Comparison of ENCODE assay signal across 19 cellular contexts in the genomic region with DNA sequence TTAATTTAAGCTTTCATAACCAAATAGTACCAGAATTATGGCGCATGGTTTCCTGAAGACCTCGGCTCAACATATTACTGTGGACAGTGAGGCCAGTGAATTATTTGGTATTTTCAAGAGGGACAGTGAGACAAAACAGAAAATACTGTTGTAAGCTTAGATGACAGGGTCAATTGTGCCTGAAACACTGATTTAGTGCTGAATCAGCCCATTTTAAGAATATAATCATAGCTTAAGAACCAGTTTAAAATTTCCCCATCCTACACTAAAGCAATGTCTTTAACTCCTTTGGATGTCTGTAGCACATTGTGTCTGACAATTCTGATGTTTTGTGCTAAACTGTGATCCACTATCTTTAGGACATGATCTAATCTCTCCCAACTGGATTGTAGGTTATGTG. TPM values are rescaled to one million over a fixed set of nuclear protein-coding genes. Genes with fewer than 3 reads are reported as not detected.
DNase-seq lines count a peak whose midpoint lies in the region; ATAC-seq and TF ChIP-seq lines count a peak whose summit lies in the region.
"Had no signal": no experiment of that assay in that cellular context is flagged by ENCODE, and none has a peak within 500 bp of the region (broad histone marks: within the 10 kb centered on the region; RNA-seq: fewer than 3 reads in every experiment).

No MANE protein-coding gene starts in this region.

- H4K20me1 ChIP-seq in GM23338 (replicated peaks; ENCODE audit: insufficient read depth) = peaks cover 17% of the 10 kb centered on the region

- no peaks in the 10 kb centered on the region for H3K36me3 ChIP-seq in CD4-positive, CD25-positive, alpha-beta regulatory T cell (ENCODE audit: control insufficient read depth, insufficient read depth, low read length)
- H3K36me3 ChIP-seq in GM23338 (ENCODE audit: insufficient read depth) (no peaks in the 10 kb centered on the region), gastrocnemius medialis (no peaks in the 10 kb centered on the region)
- H3K36me3 ChIP-seq: neutrophil, thoracic aorta, WERI-Rb-1 had no signal

- CTCF ChIA-PET in activated CD4-positive, alpha-beta memory T cell treated with anti-CD3 and anti-CD28 coated beads, Interleukin-2, amount 10 ng/mL, durations not matched to agents 7 days and 5 days (lab: Charles Lee) = interaction anchor here (1.2 kb wide), 1 partner anchor 30 kb away, joined by 5 read pairs; no protein-coding TSS in a partner anchor

- H3K4me3 ChIP-seq in CD4-positive, CD25-positive, alpha-beta regulatory T cell (ENCODE audit: low read depth, low read length) = peak overlapping the region; percentile 2
- no peak overlapping the region; the same call in 1 of the 2 replicates for H3K4me3 ChIP-seq in GM23338
- H3K4me3 ChIP-seq in epithelial cell of esophagus (ENCODE audit: low read length) = peak overlapping the region; percentile 0
- H3K4me3 ChIP-seq in gastrocnemius medialis = peak overlapping the region in 1 of 4 donors; percentile 6
- no peak overlapping the region for H3K4me3 ChIP-seq in foreskin fibroblast (ENCODE audit: low read depth in 1 of 2, low read length in 2 of 2)
- H3K4me3 ChIP-seq: GM23248, thoracic aorta had no signal

- in situ Hi-C loops in gastrocnemius medialis (cut with MboI; ENCODE audit: low sequenced_read_pairs in 4 of 4) = no loop called here

- peak overlapping the region; percentile 56 for H3K4me2 ChIP-seq in GM23338

- H2AFZ ChIP-seq in GM23338 = no peak overlapping the region
- H2AFZ ChIP-seq: GM23248 had no signal

- no peaks in the 10 kb centered on the region for H3K36me3 Mint-ChIP-seq in CD4-positive, CD25-positive, alpha-beta regulatory T cell
- 0 out of 3 replicates have a peak, but pooled peaks cover 3% of the 10 kb centered on the region for H3K36me3 Mint-ChIP-seq in GM23338 (ENCODE audit: low read depth)
- no peaks in the 10 kb centered on the region for H3K36me3 Mint-ChIP-seq in activated CD4-positive, alpha-beta memory T cell treated with anti-CD3 and anti-CD28 coated beads, Interleukin-2, amount 10 ng/mL, durations not matched to agents 7 days and 5 days (ENCODE audit: low read depth)

- H3K27ac ChIP-seq in CD4-positive, CD25-positive, alpha-beta regulatory T cell (ENCODE audit: insufficient read depth, low read length, poor library complexity, severe bottlenecking) = no peak overlapping the region
- H3K27ac ChIP-seq in GM23338 (ENCODE audit: low read depth) (no peak overlapping the region), gastrocnemius medialis (peak overlapping the region; percentile 20 to 92 (median 56))
- H3K27ac ChIP-seq: GM23248, neutrophil, thoracic aorta, WERI-Rb-1 had no signal

- no peak for ATAC-seq in CD4-positive, CD25-positive, alpha-beta regulatory T cell (ENCODE audit: low read depth in 2 of 2)
- no peak for ATAC-seq in GM23338
- no peak for ATAC-seq in gastrocnemius medialis

- H3K9me3 Mint-ChIP-seq in CD4-positive, CD25-positive, alpha-beta regulatory T cell = no peaks in the 10 kb centered on the region
- H3K9me3 Mint-ChIP-seq in GM23338 = no peaks in the 10 kb centered on the region
- H3K9me3 Mint-ChIP-seq in activated CD4-positive, alpha-beta memory T cell treated with anti-CD3 and anti-CD28 coated beads, Interleukin-2, amount 10 ng/mL, durations not matched to agents 7 days and 5 days = no peaks in the 10 kb centered on the region
- H3K9me3 Mint-ChIP-seq: activated naive CD4-positive, alpha-beta T cell treated with anti-CD3 and anti-CD28 coated beads, Interleukin-2, amount 10 ng/mL, durations not matched to agents 7 days and 5 days; T-helper 1 cell treated with Interleukin-12 subunit alpha and Interleukin-12 subunit beta and Interleukin-4 antibody, amounts not matched to agents 30 μg/mL and 1 μg/mL, for 36 hours had no signal

- no peak for TF ChIP-seq POLR2A in gastrocnemius medialis (IDR thresholded peaks at IDR 0.05)

- H3K9me2 ChIP-seq in GM23338 (ENCODE audit: insufficient read depth) = peaks cover 6% of the 10 kb centered on the region

- no peak for DNase-seq in CD4-positive, CD25-positive, alpha-beta regulatory T cell
- DNase-seq in GM23338 (ENCODE audit: low spot score) (no peak), epithelial cell of esophagus (ENCODE audit: low read depth) (no peak), gastrocnemius medialis (no peak), HUDEP-2 (lab: John Stamatoyannopoulos, UW; ENCODE audit: unreplicated experiment in 76 of 76) (no peak), foreskin fibroblast (no peak)
- DNase-seq in activated CD4-positive, alpha-beta memory T cell treated with anti-CD3 and anti-CD28 coated beads, Interleukin-2, amount 10 ng/mL, durations not matched to agents 7 days and 5 days = no peak
- DNase-seq: activated CD4-positive, alpha-beta T cell treated with anti-CD3 and anti-CD28 coated beads, Interleukin-2, amount 50 U/mL, for 48 hours; activated naive CD4-positive, alpha-beta T cell treated with anti-CD3 and anti-CD28 coated beads, Interleukin-2, amount 10 ng/mL, durations not matched to agents 7 days and 5 days; activated T-cell treated with anti-CD3 and anti-CD28 coated beads, Interleukin-2, amount 50 U/mL, for 1 hour; DMS 273 treated with DMSO at 0.1 percent for 48 hours; GM23248; NCI-H1436 treated with DMSO at 0.1 percent for 48 hours; NCI-H2171 treated with DMSO at 0.1 percent for 48 hours; stimulated activated CD4-positive, alpha-beta T cell treated with anti-CD3 and anti-CD28 coated beads, Interleukin-15, amount 100 ng/mL, for 24 hours; WERI-Rb-1 had no signal

- H3K27me3 Mint-ChIP-seq in CD4-positive, CD25-positive, alpha-beta regulatory T cell = no peaks in the 10 kb centered on the region
- peaks cover 1% of the 10 kb centered on the region for H3K27me3 Mint-ChIP-seq in GM23338 (ENCODE audit: insufficient read depth, low read depth, poor library complexity)
- H3K27me3 Mint-ChIP-seq in activated CD4-positive, alpha-beta memory T cell treated with anti-CD3 and anti-CD28 coated beads, Interleukin-2, amount 10 ng/mL, durations not matched to agents 7 days and 5 days = peaks cover 45% of the 10 kb centered on the region

- peaks cover 88% of the 10 kb centered on the region for H3K79me2 ChIP-seq in GM23338 (replicated peaks; ENCODE audit: insufficient read depth)

- intact Hi-C loops in gastrocnemius medialis (cut with DNase I; ENCODE audit: low total_unique reads) = no loop called here

- no peaks in the 10 kb centered on the region for H3K27me3 ChIP-seq in CD4-positive, CD25-positive, alpha-beta regulatory T cell (ENCODE audit: control insufficient read depth, insufficient read depth, low read length)
- no peaks in the 10 kb centered on the region for H3K27me3 ChIP-seq in GM23338 (ENCODE audit: insufficient read depth)
- no peaks in the 10 kb centered on the region for H3K27me3 ChIP-seq in gastrocnemius medialis

- peak overlapping the region; percentile 36 to 76 (median 43) for H3K27ac Mint-ChIP-seq in CD4-positive, CD25-positive, alpha-beta regulatory T cell
- no peak overlapping the region; the same call in 1 of the 2 replicates for H3K27ac Mint-ChIP-seq in GM23338
- no peak overlapping the region for H3K27ac Mint-ChIP-seq in activated CD4-positive, alpha-beta memory T cell treated with anti-CD3 and anti-CD28 coated beads, Interleukin-2, amount 10 ng/mL, durations not matched to agents 7 days and 5 days
- H3K27ac Mint-ChIP-seq: activated naive CD4-positive, alpha-beta T cell treated with anti-CD3 and anti-CD28 coated beads, Interleukin-2, amount 10 ng/mL, durations not matched to agents 7 days and 5 days had no signal

- H3K4me1 Mint-ChIP-seq in CD4-positive, CD25-positive, alpha-beta regulatory T cell = peaks cover 3 to 71% (median 32%) of the 10 kb centered on the region in 4 donors
- H3K4me1 Mint-ChIP-seq in GM23338 = peaks cover 75% of the 10 kb centered on the region
- H3K4me1 Mint-ChIP-seq in activated CD4-positive, alpha-beta memory T cell treated with anti-CD3 and anti-CD28 coated beads, Interleukin-2, amount 10 ng/mL, durations not matched to agents 7 days and 5 days = peaks cover 34% of the 10 kb centered on the region

- no peaks in the 10 kb centered on the region for H3F3A ChIP-seq in GM23338 (replicated peaks; ENCODE audit: low read depth)

- peaks cover 91% of the 10 kb centered on the region for H3K4me1 ChIP-seq in CD4-positive, CD25-positive, alpha-beta regulatory T cell (ENCODE audit: control insufficient read depth, insufficient read depth, low read length, poor library complexity, severe bottlenecking)
- H3K4me1 ChIP-seq in GM23338 (ENCODE audit: insufficient read depth) = peaks cover 83% of the 10 kb centered on the region
- peaks cover 28 to 49% of the 10 kb centered on the region in 2 donors for H3K4me1 ChIP-seq in gastrocnemius medialis

- peak overlapping the region in 3 of 4 donors; percentile 16 to 95 (median 49) for H3K4me3 Mint-ChIP-seq in CD4-positive, CD25-positive, alpha-beta regulatory T cell
- H3K4me3 Mint-ChIP-seq in GM23338 = no peak overlapping the region
- no peak overlapping the region for H3K4me3 Mint-ChIP-seq in activated CD4-positive, alpha-beta memory T cell treated with anti-CD3 and anti-CD28 coated beads, Interleukin-2, amount 10 ng/mL, durations not matched to agents 7 days and 5 days
- H3K4me3 Mint-ChIP-seq: activated naive CD4-positive, alpha-beta T cell treated with anti-CD3 and anti-CD28 coated beads, Interleukin-2, amount 10 ng/mL, durations not matched to agents 7 days and 5 days; T-helper 1 cell treated with Interleukin-12 subunit alpha and Interleukin-12 subunit beta and Interleukin-4 antibody, amounts not matched to agents 30 μg/mL and 1 μg/mL, for 36 hours had no signal

- POLR2A ChIA-PET in activated CD4-positive, alpha-beta memory T cell treated with anti-CD3 and anti-CD28 coated beads, Interleukin-2, amount 10 ng/mL, durations not matched to agents 7 days and 5 days (lab: Charles Lee) = interaction anchor here (1.4 kb wide), 1 partner anchor 29 kb away, joined by 3 read pairs; no protein-coding TSS in a partner anchor

- no peaks in the 10 kb centered on the region for H3K9me3 ChIP-seq in CD4-positive, CD25-positive, alpha-beta regulatory T cell (ENCODE audit: control insufficient read depth in 2 of 2, low read length in 2 of 2)
- no peaks in the 10 kb centered on the region for H3K9me3 ChIP-seq in gastrocnemius medialis
- H3K9me3 ChIP-seq: neutrophil, thoracic aorta had no signal

- no peak for TF ChIP-seq CTCF in GM23338 (conservative IDR thresholded peaks at IDR 0.05; ENCODE audit: low read depth in 2 of 2)
- TF ChIP-seq CTCF in epithelial cell of esophagus (IDR thresholded peaks at IDR 0.05; ENCODE audit: insufficient read depth, low read depth, low read length, missing control alignments) = no peak
- no peak for TF ChIP-seq CTCF in gastrocnemius medialis (IDR thresholded peaks at IDR 0.05 in 4 of 5, conservative IDR thresholded peaks at IDR 0.05 in 1 of 5)
- TF ChIP-seq CTCF in foreskin fibroblast (IDR thresholded peaks at IDR 0.05; ENCODE audit: low read depth, low read length) = no peak

RNA-seq across cellular contexts. Expression of gene ITGA6, which starts 4.6 kb away (rescaled TPM):
- total RNA-seq in CD4-positive, CD25-positive, alpha-beta regulatory T cell = 68.5 TPM
- polyA plus RNA-seq in CD4-positive, CD25-positive, alpha-beta regulatory T cell = 10 to 100 TPM; 39.2 to 59.4 (median 45.8) TPM
- total RNA-seq in GM23338 (2014; rRNA removed; shearing (Covaris generic)) = 124 and 129 TPM in 2 replicates
- polyA plus RNA-seq in GM23338 (2016; fragmentation: Nextera tagmentation; extraction: Ambion mirVana) = 28.6 and 32.9 TPM in 2 replicates
- total RNA-seq in gastrocnemius medialis = 10 to 100 TPM; 22.5 to 40.6 (median 29.2) TPM
- total RNA-seq in activated CD4-positive, alpha-beta memory T cell treated with anti-CD3 and anti-CD28 coated beads, Interleukin-2, amount 10 ng/mL, durations not matched to agents 7 days and 5 days = 10 to 100 TPM; 17.7 to 18.0 TPM

Comparison
In these comparisons a context has a peak if more than half of its experiments do, and no peak if none do; other contexts are left out.
1. H3K27ac ChIP-seq: peak in gastrocnemius medialis (4 of 4); none in CD4-positive, CD25-positive, alpha-beta regulatory T cell (single experiment) and GM23338 (single experiment).
2. H3K4me3 ChIP-seq: peak in CD4-positive, CD25-positive, alpha-beta regulatory T cell (single experiment) and epithelial cell of esophagus (single experiment); none in GM23338 (single experiment) and foreskin fibroblast (0 of 2).
3. H3K27ac Mint-ChIP-seq: peak in CD4-positive, CD25-positive, alpha-beta regulatory T cell (3 of 3); none in GM23338 (single experiment) and activated CD4-positive, alpha-beta memory T cell treated with anti-CD3 and anti-CD28 coated beads, Interleukin-2, amount 10 ng/mL, durations not matched to agents 7 days and 5 days (single experiment).
4. H3K4me3 Mint-ChIP-seq: peak in CD4-positive, CD25-positive, alpha-beta regulatory T cell (3 of 4); none in GM23338 (single experiment) and activated CD4-positive, alpha-beta memory T cell treated with anti-CD3 and anti-CD28 coated beads, Interleukin-2, amount 10 ng/mL, durations not matched to agents 7 days and 5 days (single experiment).